ENCODE assay signal across 24 cellular contexts in genomic region chr2:154849482-154849881, GRCh38.
"Had no signal": no experiment of that assay in that cellular context is flagged by ENCODE, and none has a peak within 500 bp of the region (broad histone marks: within the 10 kb centered on the region; RNA-seq: fewer than 3 reads in every experiment).

No MANE protein-coding gene starts in this region.

- H3K4me3 ChIP-seq: coronary artery, left lung, neural progenitor cell, prostate gland, right atrium auricular region, sigmoid colon, stomach, testis, tibial artery, upper lobe of left lung had no signal

- FAIRE-seq: frontal cortex, urothelium cell line had no signal

- H3K27me3 Mint-ChIP-seq: naive thymus-derived CD4-positive, alpha-beta T cell had no signal

- H3K4me2 ChIP-seq: neural progenitor cell had no signal

- H3K27ac ChIP-seq: coronary artery, left lung, neural progenitor cell, prostate gland, right atrium auricular region, sigmoid colon, stomach, testis, tibial artery, upper lobe of left lung had no signal

- H3K4me1 Mint-ChIP-seq: naive thymus-derived CD4-positive, alpha-beta T cell; nephron; stimulated activated effector memory CD8-positive, alpha-beta T cell treated with anti-CD3 and anti-CD28 coated beads, Interleukin-12 subunit alpha, Interleukin-12 subunit beta, amount 100 ng/mL, for 72 hours had no signal

- H3K36me3 ChIP-seq: left lung, neural progenitor cell, prostate gland, right atrium auricular region, sigmoid colon, stomach, tibial artery, upper lobe of left lung had no signal

- H3K36me3 Mint-ChIP-seq: naive thymus-derived CD4-positive, alpha-beta T cell; neural progenitor cell; stimulated activated effector memory CD8-positive, alpha-beta T cell treated with anti-CD3 and anti-CD28 coated beads, Interleukin-12 subunit alpha, Interleukin-12 subunit beta, amount 100 ng/mL, for 72 hours had no signal

- DNase-seq: dermis blood vessel endothelial cell; effector memory CD4-positive, alpha-beta T cell; head of caudate nucleus; kidney; left lung; mesenchymal stem cell; midbrain; naive thymus-derived CD4-positive, alpha-beta T cell; sigmoid colon; stimulated activated CD4-positive, alpha-beta T cell treated with anti-CD3 and anti-CD28 coated beads, Interleukin-2, amount 100 ng/mL, for 24 hours; stimulated activated CD4-positive, alpha-beta T cell treated with anti-CD3 and anti-CD28 coated beads, Interleukin-4, amount 100 ng/mL, for 24 hours; stimulated activated naive CD4-positive, alpha-beta T cell treated with Interleukin-2 at 50 U/mL for 16 hours; stomach; testis; tibial artery; upper lobe of left lung had no signal

- H3K27ac Mint-ChIP-seq: naive thymus-derived CD4-positive, alpha-beta T cell; nephron; neural progenitor cell; stimulated activated effector memory CD8-positive, alpha-beta T cell treated with anti-CD3 and anti-CD28 coated beads, Interleukin-12 subunit alpha, Interleukin-12 subunit beta, amount 100 ng/mL, for 72 hours had no signal

- H3K4me3 Mint-ChIP-seq: naive thymus-derived CD4-positive, alpha-beta T cell; nephron; neural progenitor cell; stimulated activated effector memory CD8-positive, alpha-beta T cell treated with anti-CD3 and anti-CD28 coated beads, Interleukin-12 subunit alpha, Interleukin-12 subunit beta, amount 100 ng/mL, for 72 hours had no signal

- H3K27me3 ChIP-seq: left lung, neural progenitor cell, right atrium auricular region, sigmoid colon, stomach, testis, tibial artery, upper lobe of left lung had no signal

- H3K9me3 ChIP-seq: left lung, prostate gland, right atrium auricular region, sigmoid colon, stomach, testis, tibial artery, upper lobe of left lung had no signal

- H2AFZ ChIP-seq: neural progenitor cell had no signal

- H3K9ac ChIP-seq: neural progenitor cell had no signal

- H3K4me1 ChIP-seq: left lung, neural progenitor cell, prostate gland, sigmoid colon, stomach, testis, upper lobe of left lung had no signal

- H3K9me3 Mint-ChIP-seq: nephron; neural progenitor cell; stimulated activated effector memory CD8-positive, alpha-beta T cell treated with anti-CD3 and anti-CD28 coated beads, Interleukin-12 subunit alpha, Interleukin-12 subunit beta, amount 100 ng/mL, for 72 hours had no signal

- ATAC-seq: left lung; naive thymus-derived CD4-positive, alpha-beta T cell; stimulated activated effector memory CD8-positive, alpha-beta T cell treated with anti-CD3 and anti-CD28 coated beads, Interleukin-12 subunit alpha, Interleukin-12 subunit beta, amount 100 ng/mL, for 72 hours had no signal
